25 cellular contexts compared by ENCODE assay signal in genomic region chr1:17027900-17028299, GRCh38. TPM values are rescaled to one million over a fixed set of nuclear protein-coding genes. Genes with fewer than 3 reads are reported as not detected.
DNase-seq lines count a peak whose midpoint lies in the region; ATAC-seq and TF ChIP-seq lines count a peak whose summit lies in the region.
"Had no signal": no experiment of that assay in that cellular context is flagged by ENCODE, and none has a peak within 500 bp of the region (broad histone marks: within the 10 kb centered on the region; RNA-seq: fewer than 3 reads in every experiment).

No MANE protein-coding gene starts in this region.

- no peaks in the 10 kb centered on the region for H3K79me2 ChIP-seq in mammary epithelial cell (ENCODE audit: insufficient read depth, low read length)

- peak overlapping the region; percentile 36 for H3K27ac Mint-ChIP-seq in MCF 10A (ENCODE audit: low read depth, unreplicated experiment)
- H3K27ac Mint-ChIP-seq in brain, result peak overlapping the region in 3 of 5 experiments; percentile 45 to 62 (median 54)
- no peak overlapping the region for H3K27ac Mint-ChIP-seq in mesothelial cell of epicardium
- H3K27ac Mint-ChIP-seq in naive thymus-derived CD4-positive, alpha-beta T cell, result peak overlapping the region in 1 of 9 donors; percentile 29
- H3K27ac Mint-ChIP-seq: activated naive CD8-positive, alpha-beta T cell treated with anti-CD3 and anti-CD28 coated beads for 36 hours; CD4-positive, alpha-beta T cell had no signal

- H3K27me3 ChIP-seq in mammary epithelial cell (ENCODE audit: insufficient read depth, low read length), result no peaks in the 10 kb centered on the region
- H3K27me3 ChIP-seq in lung (ENCODE audit: control insufficient read depth, insufficient read depth), result no peaks in the 10 kb centered on the region
- H3K27me3 ChIP-seq in naive thymus-derived CD4-positive, alpha-beta T cell (ENCODE audit: control insufficient read depth in 2 of 2, insufficient read depth in 2 of 2, low read length in 2 of 2), result no peaks in the 10 kb centered on the region

- H3K4me3 Mint-ChIP-seq in MCF 10A (ENCODE audit: unreplicated experiment) (peak overlapping the region; percentile 34), brain (no peak overlapping the region), mesothelial cell of epicardium (no peak overlapping the region)
- no peak overlapping the region for H3K4me3 Mint-ChIP-seq in naive thymus-derived CD4-positive, alpha-beta T cell
- H3K4me3 Mint-ChIP-seq: activated CD8-positive, alpha-beta T cell treated with anti-CD3 and anti-CD28 coated beads for 36 hours; activated naive CD8-positive, alpha-beta T cell treated with anti-CD3 and anti-CD28 coated beads for 36 hours; CD4-positive, alpha-beta T cell; neural crest cell had no signal

- no peak overlapping the region for H3K4me3 ChIP-seq in mammary epithelial cell (replicated peaks in 1 of 3; ENCODE audit: insufficient read depth in 1 of 3, low read depth in 2 of 3, low read length in 3 of 3)
- H3K4me3 ChIP-seq in lung, result no peak overlapping the region
- no peak overlapping the region for H3K4me3 ChIP-seq in naive thymus-derived CD4-positive, alpha-beta T cell (ENCODE audit: low read length)
- H3K4me3 ChIP-seq: psoas muscle, thoracic aorta had no signal

- H3K4me1 ChIP-seq in mammary epithelial cell (ENCODE audit: insufficient read depth, low read length) (peaks cover 6% of the 10 kb centered on the region), lung (ENCODE audit: control insufficient read depth in 2 of 2, insufficient read depth in 2 of 2, low read length in 2 of 2) (no peaks in the 10 kb centered on the region)
- H3K4me1 ChIP-seq in naive thymus-derived CD4-positive, alpha-beta T cell (ENCODE audit: control insufficient read depth in 2 of 2, insufficient read depth in 2 of 2, low read length in 2 of 2), result no peaks in the 10 kb centered on the region
- H3K4me1 ChIP-seq: psoas muscle had no signal

- in situ Hi-C loops in mammary epithelial cell (cut with MboI; ENCODE audit: low sequenced_read_pairs in 2 of 2), result loop anchor here (10.0 to 25.0 kb wide), 3 partner anchors 63 to 416 kb away; partner anchors contain the start of gene NBPF1 (in 1 of the 2)

- H3K9me3 ChIP-seq in mammary epithelial cell (replicated peaks; ENCODE audit: insufficient read depth, low read length) (no peaks in the 10 kb centered on the region), lung (ENCODE audit: control insufficient read depth in 2 of 2, insufficient read depth in 1 of 2, low read length in 1 of 2) (no peaks in the 10 kb centered on the region)
- H3K9me3 ChIP-seq in naive thymus-derived CD4-positive, alpha-beta T cell (ENCODE audit: control insufficient read depth in 2 of 3, low read length in 3 of 3), result no peaks in the 10 kb centered on the region
- H3K9me3 ChIP-seq: psoas muscle, thoracic aorta had no signal

- TF ChIP-seq CTCF in MCF 10A (IDR thresholded peaks at IDR 0.05; ENCODE audit: unreplicated experiment) (no peak), mammary epithelial cell (conservative IDR thresholded peaks at IDR 0.05 in 1 of 2, IDR thresholded peaks at IDR 0.05 in 1 of 2; ENCODE audit: extremely low read depth in 1 of 2, insufficient read depth in 1 of 2, low read depth in 1 of 2, low read length in 2 of 2) (no peak), brain (conservative IDR thresholded peaks at IDR 0.05) (no peak), lung (IDR thresholded peaks at IDR 0.05; ENCODE audit: control extremely low read depth, extremely low read depth) (no peak), mesothelial cell of epicardium (IDR thresholded peaks at IDR 0.05; ENCODE audit: unreplicated experiment) (no peak)

- H3K27me3 Mint-ChIP-seq in MCF 10A (ENCODE audit: insufficient read depth, unreplicated experiment), result no peaks in the 10 kb centered on the region
- no peaks in the 10 kb centered on the region for H3K27me3 Mint-ChIP-seq in brain
- no peaks in the 10 kb centered on the region for H3K27me3 Mint-ChIP-seq in mesothelial cell of epicardium (ENCODE audit: low read depth)
- H3K27me3 Mint-ChIP-seq in naive thymus-derived CD4-positive, alpha-beta T cell, result no peaks in the 10 kb centered on the region
- H3K27me3 Mint-ChIP-seq: activated CD8-positive, alpha-beta T cell treated with anti-CD3 and anti-CD28 coated beads for 36 hours; activated naive CD8-positive, alpha-beta T cell treated with anti-CD3 and anti-CD28 coated beads for 36 hours; CD4-positive, alpha-beta T cell had no signal

- dilution Hi-C loops in mammary epithelial cell (cut with HindIII; ENCODE audit: low sequenced_read_pairs), result no loop called here

- H3K36me3 Mint-ChIP-seq in MCF 10A (ENCODE audit: insufficient read depth, unreplicated experiment), result peaks cover 84% of the 10 kb centered on the region
- H3K36me3 Mint-ChIP-seq in brain, result peaks cover 51% of the 10 kb centered on the region
- H3K36me3 Mint-ChIP-seq in mesothelial cell of epicardium, result peaks cover 20% of the 10 kb centered on the region
- H3K36me3 Mint-ChIP-seq in naive thymus-derived CD4-positive, alpha-beta T cell, result peaks cover 5 to 45% (median 15%) of the 10 kb centered on the region in 5 donors
- H3K36me3 Mint-ChIP-seq: activated naive CD8-positive, alpha-beta T cell treated with anti-CD3 and anti-CD28 coated beads for 36 hours had no signal

- POLR2A ChIA-PET in MCF 10A (lab: Yijun Ruan, JAX), result interaction anchor here (0.8 to 2.9 kb wide), 14 partner anchors 9 to 404 kb away, joined by 3 to 9 read pairs (median 4); no protein-coding TSS in a partner anchor
- POLR2A ChIA-PET in naive thymus-derived CD4-positive, alpha-beta T cell (lab: Charles Lee), result interaction anchor here (0.6 kb wide), 1 partner anchor 425 kb away, joined by 3 read pairs; no protein-coding TSS in a partner anchor

- no peaks in the 10 kb centered on the region for H3K9me3 Mint-ChIP-seq in MCF 10A (ENCODE audit: unreplicated experiment)
- no peaks in the 10 kb centered on the region for H3K9me3 Mint-ChIP-seq in brain
- H3K9me3 Mint-ChIP-seq in mesothelial cell of epicardium, result no peaks in the 10 kb centered on the region
- H3K9me3 Mint-ChIP-seq in naive thymus-derived CD4-positive, alpha-beta T cell, result no peaks in the 10 kb centered on the region
- H3K9me3 Mint-ChIP-seq: activated CD8-positive, alpha-beta T cell treated with anti-CD3 and anti-CD28 coated beads for 36 hours; activated naive CD8-positive, alpha-beta T cell treated with anti-CD3 and anti-CD28 coated beads for 36 hours; CD4-positive, alpha-beta T cell; neural crest cell had no signal

- H3K4me2 ChIP-seq in mammary epithelial cell (ENCODE audit: insufficient read depth, low read depth, low read length), result no peak overlapping the region
- H3K4me2 ChIP-seq: KMS-11 had no signal

- no peak overlapping the region for H3K9ac ChIP-seq in mammary epithelial cell (ENCODE audit: insufficient read depth, low read length)
- H3K9ac ChIP-seq: KMS-11 had no signal

- intact Hi-C loops in MCF 10A (cut with micrococcal nuclease) (no loop called here), mammary epithelial cell (cut with micrococcal nuclease) (no loop called here)
- intact Hi-C loops in naive thymus-derived CD4-positive, alpha-beta T cell (cut with micrococcal nuclease), result no loop called here

- DNase-seq in MCF 10A (ENCODE audit: unreplicated experiment) (peak; percentile 83), mammary epithelial cell (no peak), lung (ENCODE audit: low spot score) (peak; percentile 58), mesothelial cell of epicardium (ENCODE audit: low spot score in 2 of 2, unreplicated experiment in 2 of 2) (no peak), NCI-H2227 treated with DMSO at 0.1 percent for 48 hours (lab: John Stamatoyannopoulos, UW) (no peak)
- no peak for DNase-seq in stimulated activated naive CD4-positive, alpha-beta T cell (lab: John Stamatoyannopoulos, UW)
- DNase-seq in naive thymus-derived CD4-positive, alpha-beta T cell, result no peak
- DNase-seq: activated CD4-positive, alpha-beta T cell treated with anti-CD3 and anti-CD28 coated beads for 1 hour; activated CD8-positive, alpha-beta T cell treated with anti-CD3 and anti-CD28 coated beads for 36 hours; activated effector memory CD4-positive, alpha-beta T cell treated with anti-CD3 and anti-CD28 coated beads, Interleukin-2, amount 50 U/mL, for 16 hours; activated naive CD8-positive, alpha-beta T cell treated with anti-CD3 and anti-CD28 coated beads for 36 hours; aorta; CD4-positive, alpha-beta T cell; central memory CD4-positive, alpha-beta T cell; NCI-H146; NCI-H2171 treated with DMSO at 0.1 percent for 48 hours; NCI-H69; psoas muscle; stimulated activated CD4-positive, alpha-beta T cell treated with anti-CD3 and anti-CD28 coated beads, Interleukin-15, amount 100 ng/mL, for 24 hours; stimulated activated naive CD8-positive, alpha-beta T cell treated with anti-CD3 and anti-CD28 coated beads, Interleukin-15, Interleukin-2, amounts not matched to agents 100 U/mL and 50 U/mL, for 24 hours; T-helper 2 cell had no signal

- no peaks in the 10 kb centered on the region for H4K20me1 ChIP-seq in mammary epithelial cell (ENCODE audit: insufficient read depth, low read length)

- WGBS in mammary epithelial cell (ENCODE audit: low coverage, missing lambda C conversion rate), result 32% methylated on average over 2 of the region's 2 CpGs
- WGBS in lung, 2 donors, result 46 to 47% methylated on average over 2 of the region's 2 CpGs

- H3K27ac ChIP-seq in mammary epithelial cell (ENCODE audit: insufficient read depth, low read depth, low read length) (no peak overlapping the region), lung (ENCODE audit: low read depth in 1 of 2, low read length in 1 of 2) (no peak overlapping the region)
- no peak overlapping the region for H3K27ac ChIP-seq in naive thymus-derived CD4-positive, alpha-beta T cell (ENCODE audit: low read depth, low read length)
- H3K27ac ChIP-seq: KMS-11, psoas muscle, thoracic aorta had no signal

- CTCF ChIA-PET in MCF 10A (lab: Yijun Ruan, JAX), result interaction anchor here (1.0 to 8.2 kb wide), 3 partner anchors 18 to 78 kb away, joined by 3 to 56 read pairs (median 5); no protein-coding TSS in a partner anchor
- CTCF ChIA-PET in mammary epithelial cell (lab: Charles Lee; ENCODE audit: low non-redundant PET), result no interaction called here
- CTCF ChIA-PET in naive thymus-derived CD4-positive, alpha-beta T cell (lab: Charles Lee), result no interaction called here

- BruUV-seq in MCF 10A (replicated peaks; lab: Mats Ljungman, UMichigan) (no TSS peak), mammary epithelial cell (replicated peaks; lab: Mats Ljungman, UMichigan) (no TSS peak)

- peaks cover 16% of the 10 kb centered on the region for H3K4me1 Mint-ChIP-seq in MCF 10A (ENCODE audit: insufficient read depth, unreplicated experiment)
- H3K4me1 Mint-ChIP-seq in brain, result peaks cover 14% of the 10 kb centered on the region
- peaks cover 3% of the 10 kb centered on the region for H3K4me1 Mint-ChIP-seq in mesothelial cell of epicardium
- H3K4me1 Mint-ChIP-seq in naive thymus-derived CD4-positive, alpha-beta T cell, result peaks cover 0 to 6% (median 0%) of the 10 kb centered on the region in 7 donors
- H3K4me1 Mint-ChIP-seq: activated naive CD8-positive, alpha-beta T cell treated with anti-CD3 and anti-CD28 coated beads for 36 hours; neural crest cell had no signal

- H3K36me3 ChIP-seq in mammary epithelial cell (ENCODE audit: insufficient read depth, low read length) (peaks cover 35% of the 10 kb centered on the region), lung (ENCODE audit: control insufficient read depth in 2 of 2, insufficient read depth in 2 of 2, low read length in 2 of 2) (peaks cover 28 to 41% of the 10 kb centered on the region in 2 donors)
- peaks cover 20 to 86% (median 22%) of the 10 kb centered on the region in 3 experiments for H3K36me3 ChIP-seq in naive thymus-derived CD4-positive, alpha-beta T cell (ENCODE audit: control insufficient read depth in 2 of 3, insufficient read depth in 3 of 3, low read length in 3 of 3)

- ATAC-seq in lung (ENCODE audit: insufficient read depth, low FRiP score), result no peak
- no peak for ATAC-seq in naive thymus-derived CD4-positive, alpha-beta T cell
- ATAC-seq: activated CD8-positive, alpha-beta T cell treated with anti-CD3 and anti-CD28 coated beads for 36 hours; stimulated activated naive CD8-positive, alpha-beta T cell treated with anti-CD3 and anti-CD28 coated beads, Interleukin-15, Interleukin-2, amounts not matched to agents 100 U/mL and 50 U/mL, for 24 hours had no signal

- H2AFZ ChIP-seq in mammary epithelial cell (ENCODE audit: low read depth, low read length), result no peak overlapping the region

RNA-seq across cellular contexts. Expression of gene ATP13A2, which starts 16.2 kb away (rescaled TPM):
- 59.4 and 61.3 TPM in 2 replicates for total RNA-seq in MCF 10A (2022)
- 100 to 1,000 TPM in 1 of 2 donors, 10 to 100 TPM in 1; 97.1 to 180 TPM for total RNA-seq in mammary epithelial cell
- 80.2 TPM for polyA plus RNA-seq in mammary epithelial cell
- polyA minus RNA-seq in mammary epithelial cell, result 162 TPM
- polyA plus RNA-seq in brain (ENCODE audit: insufficient read depth, low read depth, low replicate concordance), result 132 TPM
- total RNA-seq in lung, result 10 to 100 TPM; 20.2 to 50.6 TPM
- polyA plus RNA-seq in lung, result 10 to 100 TPM; 24.7 to 41.9 TPM
- 54.2 to 57.8 TPM (median 56.9 TPM) in 3 replicates for total RNA-seq in mesothelial cell of epicardium
- total RNA-seq in naive thymus-derived CD4-positive, alpha-beta T cell, result 10 to 100 TPM; 32.9 to 57.4 (median 42.1) TPM
- polyA plus RNA-seq in naive thymus-derived CD4-positive, alpha-beta T cell, result 10 to 100 TPM; 25.6 to 59.1 TPM

RNA-seq across cellular contexts. Expression of gene SDHB, which starts 25.9 kb away (rescaled TPM):
- total RNA-seq in MCF 10A (2022) (166 and 189 TPM in 2 replicates), mammary epithelial cell (100 to 1,000 TPM in 1 of 2 donors, 10 to 100 TPM in 1; 73.5 to 106 TPM), lung (10 to 100 TPM; 59.1 to 93.2 TPM), mesothelial cell of epicardium (43.3 to 48.5 TPM (median 46.5 TPM) in 3 replicates)
- polyA plus RNA-seq in mammary epithelial cell (154 TPM), brain (ENCODE audit: insufficient read depth, low read depth, low replicate concordance) (131 TPM), lung (100 to 1,000 TPM in 1 of 2 donors, 10 to 100 TPM in 1; 73.8 to 117 TPM)
- polyA minus RNA-seq in mammary epithelial cell, result 337 TPM
- 10 to 100 TPM; 53.3 to 81.3 (median 61.1) TPM for total RNA-seq in naive thymus-derived CD4-positive, alpha-beta T cell
- 100 to 1,000 TPM; 127 to 147 TPM for polyA plus RNA-seq in naive thymus-derived CD4-positive, alpha-beta T cell

RNA-seq across cellular contexts. Expression of gene MFAP2, which starts 47.5 kb away (rescaled TPM):
- total RNA-seq in MCF 10A (2022) (0.58 and 1.2 TPM in 2 replicates), mammary epithelial cell (10 to 100 TPM in 1 of 2 donors, 1 to 10 TPM in 1; 4.4 to 12.8 TPM), lung (10 to 100 TPM; 13.3 to 28.5 TPM), mesothelial cell of epicardium (445 to 466 TPM (median 459 TPM) in 3 replicates)
- polyA plus RNA-seq in mammary epithelial cell (3.6 TPM), brain (ENCODE audit: insufficient read depth, low read depth, low replicate concordance) (162 TPM), lung (10 to 100 TPM in 1 of 2 donors, 1 to 10 TPM in 1; 7.4 to 11.6 TPM)
- not detected for polyA minus RNA-seq in mammary epithelial cell
- not detected for total RNA-seq in naive thymus-derived CD4-positive, alpha-beta T cell
- polyA plus RNA-seq in naive thymus-derived CD4-positive, alpha-beta T cell, result under 1 TPM in 1 of 2 donors, not detected in 1; 0.76 TPM
- total RNA-seq: activated CD8-positive, alpha-beta T cell treated with anti-CD3 and anti-CD28 coated beads for 36 hours; activated naive CD8-positive, alpha-beta T cell treated with anti-CD3 and anti-CD28 coated beads for 36 hours; CD4-positive, alpha-beta T cell had no signal

Comparison
In these comparisons a context has a peak if more than half of its experiments do, and no peak if none do; other contexts are left out.
1. DNase-seq: peak in MCF 10A (single experiment) and lung (single experiment); none in mammary epithelial cell (single experiment), mesothelial cell of epicardium (0 of 2), NCI-H2227 treated with DMSO at 0.1 percent for 48 hours (single experiment), stimulated activated naive CD4-positive, alpha-beta T cell (0 of 6) and naive thymus-derived CD4-positive, alpha-beta T cell (0 of 9).
2. RNA of gene MFAP2, which starts 47.5 kb away (total RNA-seq): 445 to 466 TPM in mesothelial cell of epicardium; 13.3 to 28.5 TPM in lung, 4.4 to 12.8 TPM in mammary epithelial cell, 0.58 to 1.2 TPM in MCF 10A and not detected in naive thymus-derived CD4-positive, alpha-beta T cell; every median in the first group is over 10 times any median in the second.